In genomic region chr1:16939386-16940180, GRCh38 we compare ENCODE assay signal across 12 cellular contexts. TPM values are rescaled to one million over a fixed set of nuclear protein-coding genes. Genes with fewer than 3 reads are reported as not detected.
A peak's percentile ranks its signal among the peaks of the same experiment; 100 is the strongest.
DNase-seq lines count a peak whose midpoint lies in the region; ATAC-seq and TF ChIP-seq lines count a peak whose summit lies in the region.
"Not testable (repeated sequence)": the region's sequence is repeated elsewhere in the genome, so short reads cannot be mapped to it uniquely, and the experiment has no call there.
"Had no signal": no experiment of that assay in that cellular context is flagged by ENCODE, and none has a peak within 500 bp of the region (broad histone marks: within the 10 kb centered on the region; RNA-seq: fewer than 3 reads in every experiment).

No MANE protein-coding gene starts in this region.

- H3K9me3 ChIP-seq in ES-I3 (ENCODE audit: control insufficient read depth, insufficient read depth, low read length); HUES64 (ENCODE audit: insufficient read depth, low read depth, low read length); heart left ventricle; testis: not testable (repeated sequence)

- H3K18ac ChIP-seq in mesendoderm (ENCODE audit: low read length) = peak overlapping the region; percentile 63

- not testable (repeated sequence) for H3K36me3 ChIP-seq in ES-I3 (ENCODE audit: insufficient read depth, low read length); mesendoderm (ENCODE audit: control insufficient read depth, insufficient read depth, low read length); testis (ENCODE audit: low read depth, missing control alignments)
- H3K36me3 ChIP-seq in HUES64 (ENCODE audit: insufficient read depth, low read length) = peaks cover 64% of the 10 kb centered on the region
- H3K36me3 ChIP-seq in heart left ventricle = peaks cover 0 to 73% (median 27%) of the 10 kb centered on the region in 9 donors

- intact Hi-C loops in heart left ventricle (cut with DNase I) = loop anchor here in 1 of 10 donors (10.0 kb wide), 1 partner anchor 295 kb away; no protein-coding TSS in a partner anchor
- intact Hi-C loops in testis (cut with DNase I; ENCODE audit: low total_unique reads) = not testable (repeated sequence)

- not testable (repeated sequence) for H3K27me3 Mint-ChIP-seq in activated CD8-positive, alpha-beta memory T cell treated with anti-CD3 and anti-CD28 coated beads, Interleukin-2, amount 10 ng/mL, durations not matched to agents 7 days and 5 days

- H4K8ac ChIP-seq in mesendoderm (ENCODE audit: low read depth, low read length) = not testable (repeated sequence)

- TF ChIP-seq CTCF in coronary artery (IDR thresholded peaks at IDR 0.05); heart left ventricle (IDR thresholded peaks at IDR 0.05); omental fat pad (IDR thresholded peaks at IDR 0.05); testis (IDR thresholded peaks at IDR 0.05): not testable (repeated sequence)

- H3K4me3 ChIP-seq in HUES64 (ENCODE audit: low read length) (peak overlapping the region; percentile 26; the same call in 1 of the 2 replicates), coronary artery (peak overlapping the region; percentile 37), testis (peak overlapping the region; percentile 36 to 59)
- not testable (repeated sequence) for H3K4me3 ChIP-seq in heart left ventricle; mesendoderm (ENCODE audit: low read length)

- H3K4me3 Mint-ChIP-seq in activated CD8-positive, alpha-beta memory T cell treated with anti-CD3 and anti-CD28 coated beads, Interleukin-2, amount 10 ng/mL, durations not matched to agents 7 days and 5 days = not testable (repeated sequence)

- H4K5ac ChIP-seq in mesendoderm (ENCODE audit: low read length) = not testable (repeated sequence)

- not testable (repeated sequence) for H3K27me3 ChIP-seq in HUES64 (ENCODE audit: insufficient read depth, low read length); heart left ventricle; mesendoderm (ENCODE audit: insufficient read depth, low read length, poor library complexity); testis

- not testable (repeated sequence) for H2BK5ac ChIP-seq in mesendoderm (ENCODE audit: low read length)

- not testable (repeated sequence) for H2AK5ac ChIP-seq in mesendoderm (ENCODE audit: low read length)

- not testable (repeated sequence) for H2BK15ac ChIP-seq in mesendoderm (replicated peaks; ENCODE audit: low read depth)

- H3K4me2 ChIP-seq in mesendoderm (ENCODE audit: low read length) = not testable (repeated sequence)

- H3K27ac ChIP-seq in HUES64 (ENCODE audit: low read depth, low read length) (peak overlapping the region; percentile 41; the same call in 1 of the 2 replicates), testis (peak overlapping the region in 1 of 2 donors; percentile 47)
- H3K27ac ChIP-seq in coronary artery; heart left ventricle; mesendoderm (ENCODE audit: low read depth, low read length): not testable (repeated sequence)

- not testable (repeated sequence) for H3K4me1 ChIP-seq in ES-I3 (ENCODE audit: insufficient read depth, low read length); HUES64 (ENCODE audit: insufficient read depth, low read length); heart left ventricle; mesendoderm (ENCODE audit: control insufficient read depth, low read depth, low read length); testis

- not testable (repeated sequence) for H2BK120ac ChIP-seq in mesendoderm (ENCODE audit: low read depth, low read length)

- DNase-seq in activated CD8-positive, alpha-beta memory T cell treated with anti-CD3 and anti-CD28 coated beads, Interleukin-2, amount 10 ng/mL, durations not matched to agents 7 days and 5 days; coronary artery (ENCODE audit: low spot score); heart left ventricle; omental fat pad (ENCODE audit: low spot score): not testable (repeated sequence)
- peak; percentile 49 for DNase-seq in mesendoderm
- peak; percentile 62 for DNase-seq in testis

- 90% methylated on average over 32 of the region's 32 CpGs for WGBS in HUES64
- WGBS in heart left ventricle, 4 donors = 94 to 96% (median 95%) methylated on average over 32 of the region's 32 CpGs
- no CpG with 5 or more reads among the region's 32 CpGs for WGBS in mesendoderm (ENCODE audit: extremely low coverage, insufficient coverage, low lambda C conversion rate)
- WGBS in testis, 2 donors = 69 to 84% methylated on average over 31 to 32 of the region's 32 CpGs

- H3K56ac ChIP-seq in mesendoderm (ENCODE audit: low read length) = peak overlapping the region; percentile 25

- ATAC-seq in activated CD8-positive, alpha-beta memory T cell treated with anti-CD3 and anti-CD28 coated beads, Interleukin-2, amount 10 ng/mL, durations not matched to agents 7 days and 5 days = peak; percentile 23
- peak in 3 of 4 donors; percentile 5 to 23 (median 12) for ATAC-seq in heart left ventricle
- ATAC-seq in omental fat pad (ENCODE audit: low FRiP score) = peak; percentile 21

- H3K79me1 ChIP-seq in mesendoderm (ENCODE audit: low read length) = not testable (repeated sequence)

- not testable (repeated sequence) for TF ChIP-seq POLR2A in heart left ventricle (IDR thresholded peaks at IDR 0.05); testis (IDR thresholded peaks at IDR 0.05)

- CTCF ChIA-PET in activated CD8-positive, alpha-beta memory T cell treated with anti-CD3 and anti-CD28 coated beads, Interleukin-2, amount 10 ng/mL, durations not matched to agents 7 days and 5 days (lab: Charles Lee) = not testable (repeated sequence)

- not testable (repeated sequence) for H3K23ac ChIP-seq in mesendoderm (ENCODE audit: low read length)

- not testable (repeated sequence) for H3K36me3 Mint-ChIP-seq in activated CD8-positive, alpha-beta memory T cell treated with anti-CD3 and anti-CD28 coated beads, Interleukin-2, amount 10 ng/mL, durations not matched to agents 7 days and 5 days

- not testable (repeated sequence) for H3K4ac ChIP-seq in mesendoderm (ENCODE audit: low read depth, low read length)

- peak overlapping the region; percentile 48; the same call in 1 of the 2 replicates for H3K9ac ChIP-seq in ES-I3 (ENCODE audit: low read depth, low read length)
- H3K9ac ChIP-seq in HUES64 (ENCODE audit: low read depth, low read length); mesendoderm (ENCODE audit: low read length): not testable (repeated sequence)

- not testable (repeated sequence) for H3K9me3 Mint-ChIP-seq in activated CD8-positive, alpha-beta memory T cell treated with anti-CD3 and anti-CD28 coated beads, Interleukin-2, amount 10 ng/mL, durations not matched to agents 7 days and 5 days (ENCODE audit: low read depth)

- H3K4me1 Mint-ChIP-seq in activated CD8-positive, alpha-beta memory T cell treated with anti-CD3 and anti-CD28 coated beads, Interleukin-2, amount 10 ng/mL, durations not matched to agents 7 days and 5 days = not testable (repeated sequence)

- not testable (repeated sequence) for H3K27ac Mint-ChIP-seq in activated CD8-positive, alpha-beta memory T cell treated with anti-CD3 and anti-CD28 coated beads, Interleukin-2, amount 10 ng/mL, durations not matched to agents 7 days and 5 days

- not testable (repeated sequence) for H3K79me2 ChIP-seq in mesendoderm (ENCODE audit: control insufficient read depth, insufficient read depth, low read length)

RNA-seq across cellular contexts. Expression of gene CROCC, which starts 17.9 kb away (rescaled TPM):
- 20.0 TPM for polyA plus RNA-seq in HUES64 (2013, experiment 1 of 2)
- 23.8 TPM for polyA plus RNA-seq in HUES64 (2013, experiment 2 of 2)
- total RNA-seq in activated CD8-positive, alpha-beta memory T cell treated with anti-CD3 and anti-CD28 coated beads, Interleukin-2, amount 10 ng/mL, durations not matched to agents 7 days and 5 days = 10 to 100 TPM; 20.5 to 26.6 TPM
- total RNA-seq in heart left ventricle = 10 to 100 TPM in 3 of 9 donors, 1 to 10 TPM in 6; 3.9 to 12.5 (median 6.7) TPM
- polyA plus RNA-seq in heart left ventricle = 10 to 100 TPM in 1 of 2 donors, 1 to 10 TPM in 1; 7.6 to 17.0 TPM
- 10.7 TPM for polyA plus RNA-seq in mesendoderm (2013, experiment 1 of 2)
- polyA plus RNA-seq in mesendoderm (2013, experiment 2 of 2) = 10.0 TPM
- 10 to 100 TPM; 10.9 to 24.1 (median 14.0) TPM for total RNA-seq in omental fat pad
- total RNA-seq in testis = 10 to 100 TPM; 49.1 to 49.2 TPM
- polyA plus RNA-seq in testis (ENCODE audit: insufficient read depth, low read depth, low replicate concordance) = 18.8 TPM

RNA-seq across cellular contexts. Expression of gene MFAP2, which starts 40.8 kb away (rescaled TPM):
- polyA plus RNA-seq in HUES64 (2013, experiment 1 of 2) = 156 TPM
- polyA plus RNA-seq in HUES64 (2013, experiment 2 of 2) = 170 TPM
- total RNA-seq in activated CD8-positive, alpha-beta memory T cell treated with anti-CD3 and anti-CD28 coated beads, Interleukin-2, amount 10 ng/mL, durations not matched to agents 7 days and 5 days = not detected
- total RNA-seq in heart left ventricle = 10 to 100 TPM in 2 of 9 donors, 1 to 10 TPM in 7; 1.2 to 13.0 (median 2.3) TPM
- 1 to 10 TPM; 1.4 to 8.7 TPM for polyA plus RNA-seq in heart left ventricle
- 137 TPM for polyA plus RNA-seq in mesendoderm (2013, experiment 1 of 2)
- polyA plus RNA-seq in mesendoderm (2013, experiment 2 of 2) = 141 TPM
- total RNA-seq in omental fat pad = 10 to 100 TPM in 3 of 4 donors, 1 to 10 TPM in 1; 9.3 to 17.9 (median 10.6) TPM
- total RNA-seq in testis = 10 to 100 TPM in 1 of 2 donors, 1 to 10 TPM in 1; 7.9 to 18.7 TPM
- 22.0 TPM for polyA plus RNA-seq in testis (ENCODE audit: insufficient read depth, low read depth, low replicate concordance)
- total RNA-seq: CD8-positive, alpha-beta memory T cell had no signal

RNA-seq across cellular contexts. Expression of gene RNU1-2, which starts 43.8 kb away (rescaled TPM):
- polyA plus RNA-seq in HUES64 (2013, experiment 1 of 2) = 27,992 TPM
- 20,955 TPM for polyA plus RNA-seq in HUES64 (2013, experiment 2 of 2)
- 1,000 to 10,000 TPM in 1 of 2 experiments, 100 to 1,000 TPM in 1; 922 to 3,744 TPM for total RNA-seq in activated CD8-positive, alpha-beta memory T cell treated with anti-CD3 and anti-CD28 coated beads, Interleukin-2, amount 10 ng/mL, durations not matched to agents 7 days and 5 days
- total RNA-seq in heart left ventricle = 1,000 to 10,000 TPM in 6 of 9 donors, 100 to 1,000 TPM in 1, not detected in 2; 364 to 3,776 (median 2,470) TPM
- not detected for polyA plus RNA-seq in heart left ventricle
- polyA plus RNA-seq in mesendoderm (2013, experiment 1 of 2) = not detected
- polyA plus RNA-seq in mesendoderm (2013, experiment 2 of 2) = not detected
- total RNA-seq in omental fat pad = under 1 TPM; under 0.01 TPM
- under 1 TPM; under 0.01 TPM for total RNA-seq in testis
- 18.9 TPM for polyA plus RNA-seq in testis (ENCODE audit: insufficient read depth, low read depth, low replicate concordance)
- total RNA-seq: G401, H4 had no signal
- polyA plus RNA-seq: CD8-positive, alpha-beta memory T cell; IgD-negative memory B cell had no signal
